12 cellular contexts compared by ENCODE assay signal in genomic region chr12:103571286-103571685, GRCh38. TPM values are rescaled to one million over a fixed set of nuclear protein-coding genes. Genes with fewer than 3 reads are reported as not detected.
DNase-seq lines count a peak whose midpoint lies in the region; ATAC-seq, FAIRE-seq and TF ChIP-seq lines count a peak whose summit lies in the region.
"Had no signal": no experiment of that assay in that cellular context is flagged by ENCODE, and none has a peak within 500 bp of the region (broad histone marks: within the 10 kb centered on the region; RNA-seq: fewer than 3 reads in every experiment).

No MANE protein-coding gene starts in this region.

- H3K27ac ChIP-seq in endothelial cell of umbilical vein (ENCODE audit: insufficient read depth, low read depth, low read length): no peak overlapping the region
- H3K27ac ChIP-seq: BLaER1 treated with 17β-estradiol and CSF1 and Interleukin-3, amounts not matched to agents 10 nM and 100 nM had no signal

- no peak for FAIRE-seq in endothelial cell of umbilical vein (lab: Jason Lieb, UNC)
- FAIRE-seq: islet of Langerhans had no signal

- POLR2A ChIA-PET in endothelial cell of umbilical vein (lab: Charles Lee): no interaction called here

- no peaks in the 10 kb centered on the region for H4K20me1 ChIP-seq in endothelial cell of umbilical vein (replicated peaks; ENCODE audit: control insufficient read depth, extremely low read depth, insufficient read depth, low read length)
- H4K20me1 ChIP-seq: BLaER1 treated with 17β-estradiol and CSF1 and Interleukin-3, amounts not matched to agents 10 nM and 100 nM had no signal

- H3K9me1 ChIP-seq in endothelial cell of umbilical vein (replicated peaks; ENCODE audit: control insufficient read depth, extremely low read depth, insufficient read depth, low read length): no peaks in the 10 kb centered on the region

- TF ChIP-seq POLR2A in endothelial cell of umbilical vein (IDR thresholded peaks at IDR 0.05; ENCODE audit: low read depth, low read length) (no peak), GM18505 (IDR thresholded peaks at IDR 0.05; ENCODE audit: borderline replicate concordance, extremely low read depth, insufficient read depth, insufficient read length) (no peak)

- no peak overlapping the region for H3K4me3 ChIP-seq in endothelial cell of umbilical vein (replicated peaks in 1 of 3; ENCODE audit: insufficient read depth in 1 of 3, low read depth in 1 of 3, low read length in 3 of 3)
- H3K4me3 ChIP-seq: BLaER1 treated with 17β-estradiol and CSF1 and Interleukin-3, amounts not matched to agents 10 nM and 100 nM had no signal

- CTCF ChIA-PET in endothelial cell of umbilical vein (lab: Charles Lee): interaction anchor here (0.7 to 6.3 kb wide), 3 partner anchors 13 to 61 kb away, joined by 3 to 107 read pairs (median 3); no protein-coding TSS in a partner anchor

- DNase-seq in DMS53 (lab: John Stamatoyannopoulos, UW): peak; percentile 97
- peak; percentile 85 for DNase-seq in NCI-H2227 (lab: John Stamatoyannopoulos, UW; ENCODE audit: unreplicated experiment)
- peak; percentile 13 for DNase-seq in endothelial cell of umbilical vein (ENCODE audit: low read depth, low spot score)
- DNase-seq in mucosa of gallbladder (ENCODE audit: low spot score): peak; percentile 16
- DNase-seq in NCI-H1694 treated with DMSO at 0.1 percent for 48 hours (lab: John Stamatoyannopoulos, UW): no peak
- no peak for DNase-seq in D341Med (ENCODE audit: low spot score)
- DNase-seq: aorta, NCI-H2171 had no signal

- TF ChIP-seq CTCF in endothelial cell of umbilical vein (IDR thresholded peaks at IDR 0.05; ENCODE audit: extremely low read depth in 1 of 2, insufficient read depth in 1 of 2, low read depth in 1 of 2, low read length in 2 of 2): no peak

- BruUV-seq in endothelial cell of umbilical vein (replicated peaks; lab: Mats Ljungman, UMichigan): no TSS peak

- no peaks in the 10 kb centered on the region for H3K79me2 ChIP-seq in endothelial cell of umbilical vein (ENCODE audit: control insufficient read depth, insufficient read depth, low read length)

- no peak for ATAC-seq in GM18505 (IDR thresholded peaks at IDR 0.05; ENCODE audit: unreplicated experiment)
- no peak for ATAC-seq in HG03097 (IDR thresholded peaks at IDR 0.05; ENCODE audit: low FRiP score, unreplicated experiment)

- H3K9me3 ChIP-seq in endothelial cell of umbilical vein (replicated peaks; ENCODE audit: control insufficient read depth, insufficient read depth, low read length): no peaks in the 10 kb centered on the region

- peak overlapping the region; percentile 45 for H2AFZ ChIP-seq in endothelial cell of umbilical vein (ENCODE audit: low read depth, low read length)

- no peaks in the 10 kb centered on the region for H3K36me3 ChIP-seq in endothelial cell of umbilical vein (ENCODE audit: control insufficient read depth in 2 of 2, extremely low read depth in 1 of 2, insufficient read depth in 2 of 2, low read length in 2 of 2)
- H3K36me3 ChIP-seq: BLaER1 treated with 17β-estradiol and CSF1 and Interleukin-3, amounts not matched to agents 10 nM and 100 nM had no signal

- intact Hi-C loops in endothelial cell of umbilical vein (cut with micrococcal nuclease): no loop called here

- H3K4me1 ChIP-seq in endothelial cell of umbilical vein (ENCODE audit: control insufficient read depth, extremely low read depth, insufficient read depth, low read length): no peaks in the 10 kb centered on the region

- peaks cover 7 to 13% of the 10 kb centered on the region in 2 experiments for H3K27me3 ChIP-seq in endothelial cell of umbilical vein (ENCODE audit: control insufficient read depth in 2 of 2, insufficient read depth in 2 of 2, low read length in 2 of 2)
- H3K27me3 ChIP-seq: BLaER1 treated with 17β-estradiol and CSF1 and Interleukin-3, amounts not matched to agents 10 nM and 100 nM had no signal

- no peak overlapping the region for H3K9ac ChIP-seq in endothelial cell of umbilical vein (replicated peaks; ENCODE audit: extremely low read depth, insufficient read depth, low read length)
- H3K9ac ChIP-seq: BLaER1 treated with 17β-estradiol and CSF1 and Interleukin-3, amounts not matched to agents 10 nM and 100 nM had no signal

- no peak overlapping the region for H3K4me2 ChIP-seq in endothelial cell of umbilical vein (ENCODE audit: insufficient read depth, low read length)
- H3K4me2 ChIP-seq: BLaER1 treated with 17β-estradiol and CSF1 and Interleukin-3, amounts not matched to agents 10 nM and 100 nM had no signal

- dilution Hi-C loops in endothelial cell of umbilical vein (cut with MboI; ENCODE audit: extremely low pct_ligation_motif_present, low sequenced_read_pairs): no loop called here

TF ChIP-seq in endothelial cell of umbilical vein, 7 proteins besides CTCF, POLR2A, EP300 and RAD21:
- no peak for TF ChIP-seq GATA2 (IDR thresholded peaks at IDR 0.05; ENCODE audit: insufficient read depth, insufficient read length, low read depth, low read length)
- no peak for TF ChIP-seq MYC (IDR thresholded peaks at IDR 0.05; ENCODE audit: low read depth, low read length)
- no peak for TF ChIP-seq POLR2AphosphoS5 (IDR thresholded peaks at IDR 0.05; ENCODE audit: insufficient read depth, low read depth, low read length)

RNA-seq across cellular contexts. Expression of gene STAB2, which starts 15.8 kb away (rescaled TPM):
- total RNA-seq in endothelial cell of umbilical vein: not detected in 2 replicates
- 0.01 TPM in 1 of 2 replicates, not detected in the other for polyA plus RNA-seq in endothelial cell of umbilical vein
- 0.01 TPM in 1 of 2 replicates, not detected in the other for polyA plus RNA-seq in endothelial cell of umbilical vein (2011; cell fraction: cytosol; rRNA removed)
- 0.06 and 0.07 TPM in 2 replicates for polyA plus RNA-seq in endothelial cell of umbilical vein (2011; cell fraction: nucleus; rRNA removed)
- not detected in 2 replicates for polyA plus RNA-seq in endothelial cell of umbilical vein (2012)
- 0.05 and 0.11 TPM in 2 replicates for polyA minus RNA-seq in endothelial cell of umbilical vein
- not detected for polyA minus RNA-seq in endothelial cell of umbilical vein (2011; cell fraction: cytosol; rRNA and poly(A)+ RNA removed)
- 0.05 and 0.10 TPM in 2 replicates for polyA minus RNA-seq in endothelial cell of umbilical vein (2011; cell fraction: nucleus; rRNA and poly(A)+ RNA removed)
- 1.4 TPM for total RNA-seq in mucosa of gallbladder
- polyA plus RNA-seq: aorta had no signal

Comparison
In these comparisons a context has a peak if more than half of its experiments do, and no peak if none do; other contexts are left out.
1. DNase-seq: peak in DMS53 (single experiment), NCI-H2227 (single experiment), endothelial cell of umbilical vein (single experiment) and mucosa of gallbladder (single experiment); none in NCI-H1694 treated with DMSO at 0.1 percent for 48 hours (single experiment) and D341Med (single experiment).